ENCODE assay signal across 8 cellular contexts in the genomic region with DNA sequence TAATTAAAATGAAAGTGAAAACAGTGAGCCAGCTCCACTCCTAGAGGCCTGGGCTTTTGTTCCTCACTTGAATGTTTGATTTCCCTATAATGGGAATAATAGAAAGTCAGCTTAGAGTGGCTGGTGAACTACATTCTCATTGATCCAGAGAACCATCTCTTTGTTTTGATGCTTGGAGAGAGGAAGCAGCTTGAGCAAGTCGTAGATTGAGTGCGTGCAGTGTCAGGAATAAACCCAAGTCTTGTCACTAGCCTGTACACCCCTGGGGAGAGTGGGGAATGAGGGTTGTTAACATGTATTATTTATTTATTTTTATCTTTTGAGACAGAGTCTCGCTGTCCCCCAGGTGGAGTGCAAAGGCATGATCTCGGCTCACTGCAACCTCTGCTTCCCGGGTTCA. TPM values are rescaled to one million over a fixed set of nuclear protein-coding genes. Genes with fewer than 3 reads are reported as not detected.
DNase-seq lines count a peak whose midpoint lies in the region; ATAC-seq and TF ChIP-seq lines count a peak whose summit lies in the region.

No MANE protein-coding gene starts in this region.

- DNase-seq in BJ (ENCODE audit: low read depth) (no peak), MCF 10A (ENCODE audit: unreplicated experiment) (no peak), memory B cell (ENCODE audit: low spot score in 2 of 2) (no peak), retina (no peak), NCI-H1436 treated with DMSO at 0.1 percent for 48 hours (lab: John Stamatoyannopoulos, UW) (no peak)

- peak overlapping the region; percentile 99 for H3K4me3 Mint-ChIP-seq in MCF 10A (ENCODE audit: unreplicated experiment)
- H3K4me3 Mint-ChIP-seq in memory B cell: peak overlapping the region; percentile 100

- peaks cover 16% of the 10 kb centered on the region for H3K36me3 Mint-ChIP-seq in MCF 10A (ENCODE audit: insufficient read depth, unreplicated experiment)
- peaks cover 11% of the 10 kb centered on the region for H3K36me3 Mint-ChIP-seq in memory B cell

- H3K4me3 ChIP-seq in BJ (ENCODE audit: low read depth, low read length): peak overlapping the region; percentile 85
- peak overlapping the region; percentile 96 for H3K4me3 ChIP-seq in Loucy (ENCODE audit: low read length, poor library complexity, severe bottlenecking)

- no peaks in the 10 kb centered on the region for H3K9me3 Mint-ChIP-seq in MCF 10A (ENCODE audit: unreplicated experiment)
- H3K9me3 Mint-ChIP-seq in memory B cell: no peaks in the 10 kb centered on the region

- POLR2A ChIA-PET in BJ (lab: Charles Lee): interaction anchor here (1.3 kb wide), 1 partner anchor 13 kb away, joined by 5 read pairs; no protein-coding TSS in a partner anchor
- POLR2A ChIA-PET in MCF 10A (lab: Yijun Ruan, JAX): interaction anchor here (0.6 to 4.8 kb wide), 25 partner anchors 10 to 870 kb away, joined by 3 to 64 read pairs (median 7); a partner anchor contains a TSS

- intact Hi-C loops in MCF 10A (cut with micrococcal nuclease): no loop called here

- H3K4me2 ChIP-seq in Loucy (ENCODE audit: low read depth, low read length, poor library complexity, severe bottlenecking): peak overlapping the region; percentile 89

- H3K4me1 Mint-ChIP-seq in MCF 10A (ENCODE audit: insufficient read depth, unreplicated experiment) (peaks cover 22% of the 10 kb centered on the region), memory B cell (peaks cover 19% of the 10 kb centered on the region)

- H3K27ac Mint-ChIP-seq in MCF 10A (ENCODE audit: low read depth, unreplicated experiment): peak overlapping the region; percentile 97
- peak overlapping the region; percentile 99 for H3K27ac Mint-ChIP-seq in memory B cell

- CTCF ChIA-PET in BJ (lab: Yijun Ruan, JAX): interaction anchor here (0.5 to 5.6 kb wide), 20 partner anchors 9 to 849 kb away, joined by 3 to 97 read pairs (median 6); a partner anchor contains a TSS
- CTCF ChIA-PET in MCF 10A (lab: Yijun Ruan, JAX): interaction anchor here (0.5 to 6.0 kb wide), 15 partner anchors 10 to 869 kb away, joined by 3 to 66 read pairs (median 3); a partner anchor contains a TSS

- peak overlapping the region; percentile 87 for H3K9ac ChIP-seq in Loucy (ENCODE audit: low read depth, low read length, poor library complexity, severe bottlenecking)

- H3K36me3 ChIP-seq in BJ (ENCODE audit: control insufficient read depth, insufficient read depth, low read length) (no peaks in the 10 kb centered on the region; the same call in 1 of the 2 replicates), Loucy (ENCODE audit: insufficient read depth, low read length) (no peaks in the 10 kb centered on the region)

- ATAC-seq in memory B cell (ENCODE audit: low read depth): no peak
- ATAC-seq in GM19395 (IDR thresholded peaks at IDR 0.05; ENCODE audit: unreplicated experiment): no peak
- no peak for ATAC-seq in GM19397 (IDR thresholded peaks at IDR 0.05; ENCODE audit: unreplicated experiment)

- peaks cover 42% of the 10 kb centered on the region for H3K79me2 ChIP-seq in Loucy (ENCODE audit: insufficient read depth, low read length)

- H3K27me3 Mint-ChIP-seq in MCF 10A (ENCODE audit: insufficient read depth, unreplicated experiment) (no peaks in the 10 kb centered on the region), memory B cell (peaks cover 4% of the 10 kb centered on the region)

- H3K9me2 ChIP-seq in Loucy (replicated peaks; ENCODE audit: low read depth, low read length): no peaks in the 10 kb centered on the region

- H4K20me1 ChIP-seq in Loucy (ENCODE audit: insufficient read depth, low read length, poor library complexity, severe bottlenecking): peaks cover 19% of the 10 kb centered on the region

- H3K27me3 ChIP-seq in BJ (ENCODE audit: control insufficient read depth, insufficient read depth, low read length) (peaks cover 8% of the 10 kb centered on the region), Loucy (ENCODE audit: insufficient read depth, low read length, poor library complexity, severe bottlenecking) (no peaks in the 10 kb centered on the region)

- TSS peak; percentile 91 for BruUV-seq in MCF 10A (replicated peaks; lab: Mats Ljungman, UMichigan)

- H2AFZ ChIP-seq in Loucy (ENCODE audit: low read length): peak overlapping the region; percentile 86; the same call in 1 of the 2 replicates

- H3K9me3 ChIP-seq in Loucy (ENCODE audit: insufficient read depth, low read depth, low read length): no peaks in the 10 kb centered on the region

- no peaks in the 10 kb centered on the region for H3F3A ChIP-seq in Loucy (ENCODE audit: low read depth)

- TF ChIP-seq CTCF in BJ (IDR thresholded peaks at IDR 0.05; ENCODE audit: insufficient read depth, low read depth, low read length): no peak
- TF ChIP-seq CTCF in Loucy (conservative IDR thresholded peaks at IDR 0.05; ENCODE audit: low read length): no peak
- TF ChIP-seq CTCF in MCF 10A (IDR thresholded peaks at IDR 0.05; ENCODE audit: unreplicated experiment): no peak

- peaks cover 31% of the 10 kb centered on the region for H3K4me1 ChIP-seq in Loucy (ENCODE audit: insufficient read depth, low read length, poor library complexity, severe bottlenecking)

RNA-seq across cellular contexts. Expression of a gene that starts 0.9 kb away (rescaled TPM):
- 23.9 and 35.4 TPM in 2 replicates for polyA plus RNA-seq in BJ (2011; rRNA removed)
- polyA minus RNA-seq in BJ (2011; rRNA and poly(A)+ RNA removed): 21.9 and 35.2 TPM in 2 replicates
- total RNA-seq in MCF 10A (2022): 30.5 and 35.1 TPM in 2 replicates

RNA-seq across cellular contexts. Expression of a gene that starts 12.8 kb away (rescaled TPM):
- 12.2 and 14.6 TPM in 2 replicates for polyA plus RNA-seq in BJ (2011; rRNA removed)
- 3.9 and 4.6 TPM in 2 replicates for polyA minus RNA-seq in BJ (2011; rRNA and poly(A)+ RNA removed)
- 1.0 and 1.3 TPM in 2 replicates for total RNA-seq in MCF 10A (2022)

RNA-seq across cellular contexts. Expression of a gene that starts 39.7 kb away (rescaled TPM):
- polyA plus RNA-seq in BJ (2011; rRNA removed): 11.7 and 17.7 TPM in 2 replicates
- polyA minus RNA-seq in BJ (2011; rRNA and poly(A)+ RNA removed): 8.9 and 9.6 TPM in 2 replicates
- total RNA-seq in MCF 10A (2022): 8.3 and 13.2 TPM in 2 replicates
